In the genomic region with DNA sequence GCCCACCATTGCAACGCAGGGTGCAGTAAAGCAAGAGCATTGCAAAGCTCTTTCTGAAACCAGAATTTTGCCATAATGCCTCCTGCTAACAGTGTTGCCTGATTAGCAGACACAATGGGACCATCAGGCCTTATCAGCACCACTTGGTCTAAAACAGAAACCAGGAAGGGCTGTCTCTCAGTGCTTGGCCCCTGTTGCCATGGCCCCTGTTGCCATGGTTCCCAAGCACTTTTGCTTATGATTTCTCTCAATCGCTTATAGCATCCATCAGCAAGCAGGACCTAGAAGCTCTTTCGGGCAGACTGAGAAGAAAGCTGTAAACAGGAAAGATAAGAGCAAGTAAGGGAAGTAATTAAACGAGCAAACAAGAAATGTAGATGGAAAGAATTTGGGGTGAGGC, we compare ENCODE assay signal across 1 cellular context.
A peak's percentile ranks its signal among the peaks of the same experiment; 100 is the strongest.
TF ChIP-seq lines count a peak whose summit lies in the region.

No MANE protein-coding gene starts in this region.

TF ChIP-seq in SK-N-SH, 30 proteins besides CTCF, POLR2A, EP300 and RAD21 (continued from another document):
- TF ChIP-seq, protein P1, sequence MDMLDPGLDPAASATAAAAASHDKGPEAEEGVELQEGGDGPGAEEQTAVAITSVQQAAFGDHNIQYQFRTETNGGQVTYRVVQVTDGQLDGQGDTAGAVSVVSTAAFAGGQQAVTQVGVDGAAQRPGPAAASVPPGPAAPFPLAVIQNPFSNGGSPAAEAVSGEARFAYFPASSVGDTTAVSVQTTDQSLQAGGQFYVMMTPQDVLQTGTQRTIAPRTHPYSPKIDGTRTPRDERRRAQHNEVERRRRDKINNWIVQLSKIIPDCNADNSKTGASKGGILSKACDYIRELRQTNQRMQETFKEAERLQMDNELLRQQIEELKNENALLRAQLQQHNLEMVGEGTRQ (IDR thresholded peaks at IDR 0.05; ENCODE audit: borderline replicate concordance, low read depth, low read length) = no peak
- TF ChIP-seq EZH2phosphoT487 (IDR thresholded peaks at IDR 0.05; ENCODE audit: borderline replicate concordance, low read depth) (no peak), ELF1 (IDR thresholded peaks at IDR 0.05) (no peak), MXI1 (IDR thresholded peaks at IDR 0.05; ENCODE audit: low read depth, low read length) (peak; percentile 99), NFIC (IDR thresholded peaks at IDR 0.05; ENCODE audit: borderline replicate concordance) (no peak), SMC3 (IDR thresholded peaks at IDR 0.05; ENCODE audit: low read depth, low read length) (peak; percentile 5; the same call in 1 of the 2 replicates), FOSL2 (IDR thresholded peaks at IDR 0.05; ENCODE audit: borderline replicate concordance, low read depth) (no peak), ZBTB33 (IDR thresholded peaks at IDR 0.05; ENCODE audit: borderline replicate concordance, low read depth) (no peak), PBX3 (IDR thresholded peaks at IDR 0.05) (no peak), NRF1 (IDR thresholded peaks at IDR 0.05; ENCODE audit: low read depth, low read length) (no peak), TAF1 (IDR thresholded peaks at IDR 0.05; ENCODE audit: borderline replicate concordance, low read depth, low read length) (no peak), GATA2 (CRISPR knock-in tag; IDR thresholded peaks at IDR 0.05) (peak; percentile 91), RCOR1 (IDR thresholded peaks at IDR 0.05; ENCODE audit: low read length) (peak; percentile 61; the same call in 1 of the 2 replicates), CHD2 (IDR thresholded peaks at IDR 0.05; ENCODE audit: low read length, partially characterized antibody) (peak; percentile 29), FOXJ3 (CRISPR knock-in tag; IDR thresholded peaks at IDR 0.05) (peak; percentile 72), GABPA (IDR thresholded peaks at IDR 0.05; ENCODE audit: low read depth) (no peak), MAX (IDR thresholded peaks at IDR 0.05; ENCODE audit: low read depth) (no peak), FOXM1 (IDR thresholded peaks at IDR 0.05; ENCODE audit: low read depth) (no peak)
- TF ChIP-seq, protein P2, sequence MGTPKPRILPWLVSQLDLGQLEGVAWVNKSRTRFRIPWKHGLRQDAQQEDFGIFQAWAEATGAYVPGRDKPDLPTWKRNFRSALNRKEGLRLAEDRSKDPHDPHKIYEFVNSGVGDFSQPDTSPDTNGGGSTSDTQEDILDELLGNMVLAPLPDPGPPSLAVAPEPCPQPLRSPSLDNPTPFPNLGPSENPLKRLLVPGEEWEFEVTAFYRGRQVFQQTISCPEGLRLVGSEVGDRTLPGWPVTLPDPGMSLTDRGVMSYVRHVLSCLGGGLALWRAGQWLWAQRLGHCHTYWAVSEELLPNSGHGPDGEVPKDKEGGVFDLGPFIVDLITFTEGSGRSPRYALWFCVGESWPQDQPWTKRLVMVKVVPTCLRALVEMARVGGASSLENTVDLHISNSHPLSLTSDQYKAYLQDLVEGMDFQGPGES (IDR thresholded peaks at IDR 0.05; ENCODE audit: low read depth, low read length) = no peak
- TF ChIP-seq, protein P3, sequence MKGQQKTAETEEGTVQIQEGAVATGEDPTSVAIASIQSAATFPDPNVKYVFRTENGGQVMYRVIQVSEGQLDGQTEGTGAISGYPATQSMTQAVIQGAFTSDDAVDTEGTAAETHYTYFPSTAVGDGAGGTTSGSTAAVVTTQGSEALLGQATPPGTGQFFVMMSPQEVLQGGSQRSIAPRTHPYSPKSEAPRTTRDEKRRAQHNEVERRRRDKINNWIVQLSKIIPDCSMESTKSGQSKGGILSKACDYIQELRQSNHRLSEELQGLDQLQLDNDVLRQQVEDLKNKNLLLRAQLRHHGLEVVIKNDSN (IDR thresholded peaks at IDR 0.05; ENCODE audit: borderline replicate concordance, low read depth) = no peak
